In the genomic region with DNA sequence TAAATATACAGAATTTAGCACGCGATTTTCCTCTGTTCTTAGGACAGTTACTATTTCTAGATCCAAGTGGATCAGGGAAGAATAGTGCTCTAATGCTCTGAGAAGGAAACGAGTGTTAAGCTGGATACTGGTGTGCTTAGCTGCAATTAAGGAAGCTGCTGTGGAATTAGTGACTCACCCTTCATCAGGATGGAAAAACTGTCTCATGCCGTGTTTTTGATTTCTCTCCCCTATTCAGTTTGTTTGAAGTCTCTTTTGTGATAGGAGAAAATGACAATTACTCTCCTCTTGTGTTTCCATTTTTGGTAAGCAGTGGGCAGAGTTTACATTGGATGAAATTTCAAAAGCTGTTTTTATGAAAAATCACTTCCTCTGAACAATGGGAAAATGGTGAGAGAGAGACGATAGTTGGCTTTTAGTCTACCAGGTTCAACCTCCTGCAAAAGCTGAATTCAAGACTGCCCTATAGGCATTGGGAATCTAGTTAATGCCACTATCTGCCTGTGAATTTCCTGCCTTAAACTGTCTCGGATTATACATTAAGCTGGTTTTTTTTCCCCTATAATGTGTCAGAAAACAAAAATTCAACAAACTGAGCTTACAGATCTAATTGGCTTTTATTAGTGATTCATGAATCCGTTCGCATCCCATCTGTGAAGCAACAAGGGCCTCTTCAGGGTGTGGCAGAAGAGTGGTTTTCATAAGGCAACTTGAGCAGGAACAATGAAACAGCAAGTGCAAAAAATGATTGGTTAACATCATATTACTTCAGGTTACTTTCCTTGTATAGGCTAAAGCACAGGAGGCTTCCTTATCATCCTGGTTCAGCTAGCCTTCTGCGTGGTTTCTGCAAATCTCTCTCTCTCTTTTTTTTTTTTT, we compare ENCODE assay signal across 10 cellular contexts.
DNase-seq lines count a peak whose midpoint lies in the region; ATAC-seq and TF ChIP-seq lines count a peak whose summit lies in the region.
"Had no signal": no experiment of that assay in that cellular context is flagged by ENCODE, and none has a peak within 500 bp of the region (broad histone marks: within the 10 kb centered on the region; RNA-seq: fewer than 3 reads in every experiment).

No MANE protein-coding gene starts in this region.

- H3K9me3 ChIP-seq in esophagus squamous epithelium, result no peaks in the 10 kb centered on the region

- no peaks in the 10 kb centered on the region for H3K27me3 ChIP-seq in esophagus squamous epithelium

- intact Hi-C loops in esophagus squamous epithelium (cut with DNase I), result no loop called here

- H3K4me3 ChIP-seq in esophagus squamous epithelium, result no peak overlapping the region
- H3K4me3 ChIP-seq: coronary artery had no signal

- H3K36me3 ChIP-seq in esophagus squamous epithelium, result no peaks in the 10 kb centered on the region

- no peak for TF ChIP-seq CTCF in esophagus squamous epithelium (IDR thresholded peaks at IDR 0.05)

- TF ChIP-seq POLR2A in esophagus squamous epithelium (IDR thresholded peaks at IDR 0.05), result no peak

- ATAC-seq in HG03175 (IDR thresholded peaks at IDR 0.05; ENCODE audit: unreplicated experiment) (no peak), GM21723 (IDR thresholded peaks at IDR 0.05; ENCODE audit: unreplicated experiment) (no peak), GM19324 (IDR thresholded peaks at IDR 0.05; ENCODE audit: low FRiP score, unreplicated experiment) (no peak), GM21786 (IDR thresholded peaks at IDR 0.05; ENCODE audit: unreplicated experiment) (no peak)

- peaks cover 0 to 21% (median 6%) of the 10 kb centered on the region in 3 donors for H3K4me1 ChIP-seq in esophagus squamous epithelium

- 28 to 37% methylated on average over 9 of the region's 9 CpGs for WGBS in esophagus squamous epithelium, 2 donors

- DNase-seq in A172 (ENCODE audit: low spot score) (peak; percentile 51), COLO829 (ENCODE audit: low spot score) (peak; percentile 30), RKO (ENCODE audit: low spot score) (peak; percentile 16), esophagus squamous epithelium (lab: John Stamatoyannopoulos, UW) (no peak)

- peak overlapping the region in 3 of 4 donors; percentile 31 to 43 (median 31) for H3K27ac ChIP-seq in esophagus squamous epithelium
- H3K27ac ChIP-seq: coronary artery, HL-60 had no signal
